Comparison of ENCODE assay signal across 21 cellular contexts in the genomic region with DNA sequence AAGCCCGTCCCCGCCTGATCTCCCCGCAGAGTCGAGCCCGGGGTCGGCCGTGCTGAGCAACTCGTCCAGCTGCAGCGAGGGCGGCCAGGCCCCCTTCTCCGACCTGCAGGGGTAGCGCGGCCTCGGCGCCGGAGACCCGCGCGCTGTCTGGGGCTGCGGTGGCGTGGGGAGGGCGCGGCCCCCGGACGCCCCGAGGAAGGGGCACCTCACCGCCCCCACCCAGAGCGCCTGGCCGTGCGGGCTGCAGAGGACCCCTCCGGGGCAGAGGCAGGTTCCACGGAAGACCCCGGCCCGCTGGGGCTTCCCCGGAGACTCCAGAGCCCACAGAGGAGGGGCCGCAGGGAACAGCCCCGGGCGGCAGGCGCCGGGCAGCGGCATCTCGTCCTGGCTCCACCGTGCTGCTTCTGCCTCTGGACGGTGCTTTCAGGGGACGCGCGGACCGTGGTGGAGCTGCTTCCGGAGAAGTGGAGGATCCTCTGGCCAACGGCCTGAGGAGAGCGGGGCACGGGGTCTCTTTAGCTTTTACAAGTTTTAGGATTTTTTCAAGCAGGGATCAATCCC. TPM values are rescaled to one million over a fixed set of nuclear protein-coding genes. Genes with fewer than 3 reads are reported as not detected.
DNase-seq lines count a peak whose midpoint lies in the region; ATAC-seq and TF ChIP-seq lines count a peak whose summit lies in the region.
"Had no signal": no experiment of that assay in that cellular context is flagged by ENCODE, and none has a peak within 500 bp of the region (broad histone marks: within the 10 kb centered on the region; RNA-seq: fewer than 3 reads in every experiment).

No MANE protein-coding gene starts in this region.

- H3K4me3 Mint-ChIP-seq in GM23338 (no peak overlapping the region), natural killer cell (no peak overlapping the region)
- H3K4me3 Mint-ChIP-seq: CD14-positive monocyte; CD8-positive, alpha-beta T cell had no signal

- no peak overlapping the region for H3K4me3 ChIP-seq in left ventricle myocardium inferior
- no peak overlapping the region for H3K4me3 ChIP-seq in GM23338
- H3K4me3 ChIP-seq in lower lobe of right lung: no peak overlapping the region
- H3K4me3 ChIP-seq: BLaER1, GM12878, GM23248 had no signal

- H3K27me3 Mint-ChIP-seq in GM23338 (ENCODE audit: insufficient read depth, low read depth, poor library complexity) (peaks cover 12% of the 10 kb centered on the region), natural killer cell (ENCODE audit: low read depth in 2 of 2) (peaks cover 0 to 11% of the 10 kb centered on the region in 2 donors)

- TF ChIP-seq CTCF in left ventricle myocardium inferior (IDR thresholded peaks at IDR 0.05; ENCODE audit: borderline replicate concordance) (no peak), GM23338 (conservative IDR thresholded peaks at IDR 0.05; ENCODE audit: low read depth in 2 of 2) (no peak), lower lobe of right lung (IDR thresholded peaks at IDR 0.05) (no peak), natural killer cell (IDR thresholded peaks at IDR 0.05) (no peak)

- no peak for ATAC-seq in Right ventricle myocardium superior (ENCODE audit: poor library complexity)
- ATAC-seq in GM23338: peak; percentile 23
- peak; percentile 38 for ATAC-seq in lower lobe of right lung
- ATAC-seq in natural killer cell: no peak
- ATAC-seq: CD8-positive, alpha-beta T cell; GM12878; HCT116 had no signal

- peak; percentile 24 for DNase-seq in Right ventricle myocardium superior
- DNase-seq in left ventricle myocardium inferior: no peak
- DNase-seq in GM23338 (ENCODE audit: low spot score): peak; percentile 40
- no peak for DNase-seq in lower lobe of right lung
- DNase-seq in natural killer cell: no peak
- DNase-seq in CD1c-positive myeloid dendritic cell (ENCODE audit: extremely low spot score): no peak
- no peak for DNase-seq in glomerular visceral epithelial cell (ENCODE audit: extremely low spot score)
- DNase-seq: 8988T; Calu3; CD8-positive, alpha-beta T cell; DMS79 treated with DMSO at 0.1 percent for 48 hours; GM23248; HFFc6 had no signal

- H3K4me1 Mint-ChIP-seq in GM23338 (peaks cover 10% of the 10 kb centered on the region; the same call in 2 of the 3 replicates), natural killer cell (no peaks in the 10 kb centered on the region)
- H3K4me1 Mint-ChIP-seq: CD14-positive monocyte had no signal

- no peaks in the 10 kb centered on the region for H3F3A ChIP-seq in GM23338 (replicated peaks; ENCODE audit: low read depth)

- H3K79me2 ChIP-seq in GM23338 (replicated peaks; ENCODE audit: insufficient read depth): no peaks in the 10 kb centered on the region

- no peaks in the 10 kb centered on the region for H3K9me2 ChIP-seq in GM23338 (ENCODE audit: insufficient read depth)

- no peaks in the 10 kb centered on the region for H3K9me3 ChIP-seq in left ventricle myocardium inferior (replicated peaks)
- no peaks in the 10 kb centered on the region for H3K9me3 ChIP-seq in lower lobe of right lung
- H3K9me3 ChIP-seq: BLaER1 had no signal

- H3K4me1 ChIP-seq in left ventricle myocardium inferior: no peaks in the 10 kb centered on the region
- no peaks in the 10 kb centered on the region for H3K4me1 ChIP-seq in GM23338 (ENCODE audit: insufficient read depth)
- H3K4me1 ChIP-seq in lower lobe of right lung: no peaks in the 10 kb centered on the region
- H3K4me1 ChIP-seq: BLaER1 had no signal

- H3K36me3 ChIP-seq in left ventricle myocardium inferior (peaks cover 12% of the 10 kb centered on the region), GM23338 (ENCODE audit: insufficient read depth) (no peaks in the 10 kb centered on the region), lower lobe of right lung (no peaks in the 10 kb centered on the region)
- H3K36me3 ChIP-seq: BLaER1 had no signal

- H3K27ac ChIP-seq in left ventricle myocardium inferior (replicated peaks) (no peak overlapping the region), GM23338 (ENCODE audit: low read depth) (no peak overlapping the region), lower lobe of right lung (no peak overlapping the region)
- H3K27ac ChIP-seq: BLaER1, GM23248, HL-60 had no signal

- no peak overlapping the region for H3K4me2 ChIP-seq in GM23338
- H3K4me2 ChIP-seq: BLaER1 had no signal

- no peak overlapping the region for H2AFZ ChIP-seq in GM23338
- H2AFZ ChIP-seq: GM23248 had no signal

- intact Hi-C loops in Right ventricle myocardium superior (cut with DNase I): no loop called here
- intact Hi-C loops in left ventricle myocardium inferior (cut with micrococcal nuclease): no loop called here
- intact Hi-C loops in lower lobe of right lung (cut with DNase I): no loop called here
- intact Hi-C loops in natural killer cell (cut with micrococcal nuclease): no loop called here

- H3K9me3 Mint-ChIP-seq in GM23338 (no peaks in the 10 kb centered on the region), natural killer cell (no peaks in the 10 kb centered on the region)
- H3K9me3 Mint-ChIP-seq: CD14-positive monocyte; CD8-positive, alpha-beta T cell; HFFc6 had no signal

- H3K27me3 ChIP-seq in left ventricle myocardium inferior (ENCODE audit: low read depth): no peaks in the 10 kb centered on the region
- no peaks in the 10 kb centered on the region for H3K27me3 ChIP-seq in GM23338 (ENCODE audit: insufficient read depth)
- H3K27me3 ChIP-seq in lower lobe of right lung (ENCODE audit: low read depth): no peaks in the 10 kb centered on the region

- H3K36me3 Mint-ChIP-seq in GM23338 (ENCODE audit: low read depth): no peaks in the 10 kb centered on the region
- H3K36me3 Mint-ChIP-seq in natural killer cell: no peaks in the 10 kb centered on the region
- H3K36me3 Mint-ChIP-seq: CD14-positive monocyte had no signal

- H3K27ac Mint-ChIP-seq in GM23338: no peak overlapping the region
- no peak overlapping the region for H3K27ac Mint-ChIP-seq in natural killer cell
- H3K27ac Mint-ChIP-seq: CD14-positive monocyte; CD8-positive, alpha-beta T cell; HFFc6 had no signal

- no peaks in the 10 kb centered on the region for H4K20me1 ChIP-seq in GM23338 (replicated peaks; ENCODE audit: insufficient read depth)
- H4K20me1 ChIP-seq: BLaER1 had no signal

TF ChIP-seq in GM23338, 12 proteins besides CTCF, POLR2A, EP300 and RAD21 (continues in another document):
- TF ChIP-seq EZH2phosphoT487 (IDR thresholded peaks at IDR 0.05; ENCODE audit: unreplicated experiment) (no peak), ZNF114 (CRISPR knock-in tag; IDR thresholded peaks at IDR 0.05) (no peak), JUNB (IDR thresholded peaks at IDR 0.05; ENCODE audit: unreplicated experiment) (no peak), ZNF331 (CRISPR knock-in tag; IDR thresholded peaks at IDR 0.05; ENCODE audit: low read depth) (no peak), POLR2AphosphoS5 (IDR thresholded peaks at IDR 0.05; ENCODE audit: low read depth) (no peak)
- TF ChIP-seq, protein P1, sequence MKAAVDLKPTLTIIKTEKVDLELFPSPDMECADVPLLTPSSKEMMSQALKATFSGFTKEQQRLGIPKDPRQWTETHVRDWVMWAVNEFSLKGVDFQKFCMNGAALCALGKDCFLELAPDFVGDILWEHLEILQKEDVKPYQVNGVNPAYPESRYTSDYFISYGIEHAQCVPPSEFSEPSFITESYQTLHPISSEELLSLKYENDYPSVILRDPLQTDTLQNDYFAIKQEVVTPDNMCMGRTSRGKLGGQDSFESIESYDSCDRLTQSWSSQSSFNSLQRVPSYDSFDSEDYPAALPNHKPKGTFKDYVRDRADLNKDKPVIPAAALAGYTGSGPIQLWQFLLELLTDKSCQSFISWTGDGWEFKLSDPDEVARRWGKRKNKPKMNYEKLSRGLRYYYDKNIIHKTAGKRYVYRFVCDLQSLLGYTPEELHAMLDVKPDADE (IDR thresholded peaks at IDR 0.05): no peak
- TF ChIP-seq, protein P2, sequence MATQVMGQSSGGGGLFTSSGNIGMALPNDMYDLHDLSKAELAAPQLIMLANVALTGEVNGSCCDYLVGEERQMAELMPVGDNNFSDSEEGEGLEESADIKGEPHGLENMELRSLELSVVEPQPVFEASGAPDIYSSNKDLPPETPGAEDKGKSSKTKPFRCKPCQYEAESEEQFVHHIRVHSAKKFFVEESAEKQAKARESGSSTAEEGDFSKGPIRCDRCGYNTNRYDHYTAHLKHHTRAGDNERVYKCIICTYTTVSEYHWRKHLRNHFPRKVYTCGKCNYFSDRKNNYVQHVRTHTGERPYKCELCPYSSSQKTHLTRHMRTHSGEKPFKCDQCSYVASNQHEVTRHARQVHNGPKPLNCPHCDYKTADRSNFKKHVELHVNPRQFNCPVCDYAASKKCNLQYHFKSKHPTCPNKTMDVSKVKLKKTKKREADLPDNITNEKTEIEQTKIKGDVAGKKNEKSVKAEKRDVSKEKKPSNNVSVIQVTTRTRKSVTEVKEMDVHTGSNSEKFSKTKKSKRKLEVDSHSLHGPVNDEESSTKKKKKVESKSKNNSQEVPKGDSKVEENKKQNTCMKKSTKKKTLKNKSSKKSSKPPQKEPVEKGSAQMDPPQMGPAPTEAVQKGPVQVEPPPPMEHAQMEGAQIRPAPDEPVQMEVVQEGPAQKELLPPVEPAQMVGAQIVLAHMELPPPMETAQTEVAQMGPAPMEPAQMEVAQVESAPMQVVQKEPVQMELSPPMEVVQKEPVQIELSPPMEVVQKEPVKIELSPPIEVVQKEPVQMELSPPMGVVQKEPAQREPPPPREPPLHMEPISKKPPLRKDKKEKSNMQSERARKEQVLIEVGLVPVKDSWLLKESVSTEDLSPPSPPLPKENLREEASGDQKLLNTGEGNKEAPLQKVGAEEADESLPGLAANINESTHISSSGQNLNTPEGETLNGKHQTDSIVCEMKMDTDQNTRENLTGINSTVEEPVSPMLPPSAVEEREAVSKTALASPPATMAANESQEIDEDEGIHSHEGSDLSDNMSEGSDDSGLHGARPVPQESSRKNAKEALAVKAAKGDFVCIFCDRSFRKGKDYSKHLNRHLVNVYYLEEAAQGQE (IDR thresholded peaks at IDR 0.05; ENCODE audit: unreplicated experiment): no peak

RNA-seq across cellular contexts. Expression of gene F7, which starts 8.8 kb away (rescaled TPM):
- total RNA-seq in Right ventricle myocardium superior: 0.08 TPM
- not detected for total RNA-seq in left ventricle myocardium inferior
- total RNA-seq in GM23338 (2014; rRNA removed; shearing (Covaris generic)): 0.16 and 0.24 TPM in 2 replicates
- 0.16 and 0.21 TPM in 2 replicates for polyA plus RNA-seq in GM23338 (2016; fragmentation: Nextera tagmentation; extraction: Ambion mirVana)
- total RNA-seq in lower lobe of right lung: not detected
- total RNA-seq in natural killer cell: under 1 TPM in 2 of 3 donors, not detected in 1; 0.25 to 0.91 TPM
- total RNA-seq: A673; Calu3; CD8-positive, alpha-beta T cell; G401; GM12878; GM23248; HFFc6 had no signal
- polyA plus RNA-seq: CD14-positive monocyte, GM12878, GM23248 had no signal

RNA-seq across cellular contexts. Expression of gene F10, which starts 25.8 kb away (rescaled TPM):
- total RNA-seq in Right ventricle myocardium superior (4.5 TPM), left ventricle myocardium inferior (3.5 TPM), lower lobe of right lung (8.9 TPM), natural killer cell (not detected)
- total RNA-seq in GM23338 (2014; rRNA removed; shearing (Covaris generic)): 0.76 and 1.0 TPM in 2 replicates
- polyA plus RNA-seq in GM23338 (2016; fragmentation: Nextera tagmentation; extraction: Ambion mirVana): 1.6 and 1.7 TPM in 2 replicates
- total RNA-seq: A673; Calu3; CD8-positive, alpha-beta T cell; G401; GM12878; HT1080 had no signal
- polyA plus RNA-seq: CD14-positive monocyte, GM12878 had no signal

Comparison
In these comparisons a context has a peak if more than half of its experiments do, and no peak if none do; other contexts are left out.
1. DNase-seq: peak in Right ventricle myocardium superior (single experiment) and GM23338 (single experiment); none in left ventricle myocardium inferior (single experiment), lower lobe of right lung (single experiment), natural killer cell (single experiment), CD1c-positive myeloid dendritic cell (single experiment) and glomerular visceral epithelial cell (single experiment).
2. ATAC-seq: peak in GM23338 (single experiment) and lower lobe of right lung (2 of 2); none in Right ventricle myocardium superior (single experiment) and natural killer cell (0 of 3).